ENCODE assay signal across 18 cellular contexts in genomic region chr10:91525939-91526712, GRCh38.
"Had no signal": no experiment of that assay in that cellular context is flagged by ENCODE, and none has a peak within 500 bp of the region (broad histone marks: within the 10 kb centered on the region; RNA-seq: fewer than 3 reads in every experiment).

No MANE protein-coding gene starts in this region.

- H3K4me1 ChIP-seq: prostate gland, sigmoid colon, testis had no signal

- DNase-seq: activated CD4-positive, alpha-beta T cell treated with anti-CD3 and anti-CD28 coated beads, Interleukin-2, amount 50 U/mL, for 48 hours; activated CD4-positive, CD25-positive, alpha-beta regulatory T cell treated with anti-CD3 and anti-CD28 coated beads, Interleukin-2, amount 50 U/mL, for 72 hours; activated CD8-positive, alpha-beta memory T cell treated with anti-CD3 and anti-CD28 coated beads, Interleukin-2, amount 10 ng/mL, durations not matched to agents 7 days and 5 days; activated effector memory CD4-positive, alpha-beta T cell treated with Interleukin-2 at 50 U/mL for 16 hours; activated T-cell treated with anti-CD3 and anti-CD28 coated beads, Interleukin-2, amount 50 U/mL, for 24 hours; amniotic stem cell; cerebellar nuclear complex; foreskin melanocyte; head of caudate nucleus; sigmoid colon; stimulated activated CD4-positive, alpha-beta T cell treated with anti-CD3 and anti-CD28 coated beads, Interleukin-12 subunit alpha, Interleukin-12 subunit beta, amount 100 ng/mL, for 4 hours; stimulated activated CD4-positive, alpha-beta T cell treated with anti-CD3 and anti-CD28 coated beads, Interleukin-4, amount 100 ng/mL, for 1 hour; stimulated activated naive CD8-positive, alpha-beta T cell treated with anti-CD3 and anti-CD28 coated beads, Interleukin-15, amount 100 ng/mL, for 72 hours; SW 1271; testis had no signal

- H3K27ac ChIP-seq: prostate gland, sigmoid colon, testis had no signal

- H3K9me3 ChIP-seq: prostate gland, sigmoid colon, testis had no signal

- H3K4me3 ChIP-seq: prostate gland, sigmoid colon, testis had no signal

- ATAC-seq: activated CD8-positive, alpha-beta memory T cell treated with anti-CD3 and anti-CD28 coated beads, Interleukin-2, amount 10 ng/mL, durations not matched to agents 7 days and 5 days; esophagus mucosa; stimulated activated naive CD8-positive, alpha-beta T cell treated with anti-CD3 and anti-CD28 coated beads, Interleukin-15, amount 100 ng/mL, for 72 hours had no signal

- H3K36me3 ChIP-seq: prostate gland, sigmoid colon had no signal

- FAIRE-seq: endometrium had no signal

- H3K27me3 ChIP-seq: sigmoid colon, testis had no signal
